In the genomic region with DNA sequence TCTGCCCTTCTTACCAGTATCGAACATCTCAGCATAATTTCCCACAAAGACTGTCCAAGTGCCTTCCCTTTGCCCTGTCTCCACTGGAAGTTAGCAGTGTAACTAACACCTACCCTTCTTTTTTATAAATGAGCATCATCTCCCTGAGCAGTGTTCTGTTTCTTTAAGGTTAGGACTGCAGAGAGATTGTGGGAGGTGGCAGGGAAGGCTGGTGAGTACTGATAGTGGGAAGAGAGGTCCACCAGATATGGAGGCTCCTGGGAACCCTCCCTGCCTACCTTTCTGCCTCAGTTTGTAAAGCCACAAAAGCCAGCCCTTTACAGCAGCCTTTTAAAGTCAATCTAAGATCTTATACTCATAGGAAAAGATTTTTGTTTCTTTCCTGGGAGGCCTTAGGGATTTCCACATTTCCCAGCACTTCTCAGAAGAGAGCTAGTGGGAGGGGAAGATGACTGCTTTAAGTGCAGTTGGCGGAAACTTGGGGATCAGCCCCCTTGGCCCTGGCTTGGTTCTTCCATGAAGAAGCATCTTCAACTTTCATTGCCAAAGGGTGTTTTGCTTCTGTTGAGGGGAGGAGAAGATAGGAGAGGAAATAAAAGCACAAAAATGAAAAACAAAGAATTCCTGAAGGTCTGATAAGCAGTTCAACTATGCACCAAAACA, we compare ENCODE assay signal across 11 cellular contexts. TPM values are rescaled to one million over a fixed set of nuclear protein-coding genes. Genes with fewer than 3 reads are reported as not detected.
DNase-seq lines count a peak whose midpoint lies in the region; ATAC-seq and TF ChIP-seq lines count a peak whose summit lies in the region.
"Had no signal": no experiment of that assay in that cellular context is flagged by ENCODE, and none has a peak within 500 bp of the region (broad histone marks: within the 10 kb centered on the region; RNA-seq: fewer than 3 reads in every experiment).

No MANE protein-coding gene starts in this region.

- peaks cover 5 to 7% of the 10 kb centered on the region in 2 donors for H3K36me3 Mint-ChIP-seq in activated T-cell treated with anti-CD3 and anti-CD28 coated beads, Interleukin-2, amount 50 U/mL, for 72 hours (ENCODE audit: insufficient read depth in 2 of 2)
- H3K36me3 Mint-ChIP-seq: activated naive CD8-positive, alpha-beta T cell treated with anti-CD3 and anti-CD28 coated beads, Interleukin-2, amount 10 ng/mL, durations not matched to agents 7 days and 5 days had no signal

- H3K4me1 Mint-ChIP-seq in activated T-cell treated with anti-CD3 and anti-CD28 coated beads, Interleukin-2, amount 50 U/mL, for 72 hours (ENCODE audit: low read depth): peaks cover 29% of the 10 kb centered on the region
- H3K4me1 Mint-ChIP-seq: activated naive CD8-positive, alpha-beta T cell treated with anti-CD3 and anti-CD28 coated beads, Interleukin-2, amount 10 ng/mL, durations not matched to agents 7 days and 5 days had no signal

- TF ChIP-seq EP300 in ovary (IDR thresholded peaks at IDR 0.05): no peak

- no peaks in the 10 kb centered on the region for H3F3A ChIP-seq in PC-3 (ENCODE audit: low read length, unreplicated experiment)

- ATAC-seq in foreskin keratinocyte (peak; percentile 66), PC-3 (no peak), HG03521 (IDR thresholded peaks at IDR 0.05; ENCODE audit: unreplicated experiment) (no peak)
- no peak for ATAC-seq in activated T-cell treated with anti-CD3 and anti-CD28 coated beads, Interleukin-2, amount 50 U/mL, for 72 hours (replicated peaks in 1 of 2)

- H3K27ac Mint-ChIP-seq in activated T-cell treated with anti-CD3 and anti-CD28 coated beads, Interleukin-2, amount 50 U/mL, for 72 hours: no peak overlapping the region
- H3K27ac Mint-ChIP-seq: activated naive CD8-positive, alpha-beta T cell treated with anti-CD3 and anti-CD28 coated beads, Interleukin-2, amount 10 ng/mL, durations not matched to agents 7 days and 5 days had no signal

- H2AFZ ChIP-seq in PC-3 (ENCODE audit: low read length): no peak overlapping the region

- intact Hi-C loops in ovary (cut with DNase I): loop anchor here in 2 of 4 donors (5.0 to 10.0 kb wide), 2 partner anchors 51 to 72 kb away; no protein-coding TSS in a partner anchor
- intact Hi-C loops in PC-3 (cut with micrococcal nuclease): no loop called here

- TF ChIP-seq CTCF in WI38 (IDR thresholded peaks at IDR 0.05; ENCODE audit: low read depth, low read length): no peak
- no peak for TF ChIP-seq CTCF in foreskin keratinocyte (conservative IDR thresholded peaks at IDR 0.05)
- TF ChIP-seq CTCF in ovary (IDR thresholded peaks at IDR 0.05): no peak
- TF ChIP-seq CTCF in PC-3 (conservative IDR thresholded peaks at IDR 0.05; ENCODE audit: low read depth, low read length): no peak

- no peak overlapping the region for H3K4me3 Mint-ChIP-seq in activated T-cell treated with anti-CD3 and anti-CD28 coated beads, Interleukin-2, amount 50 U/mL, for 72 hours
- H3K4me3 Mint-ChIP-seq: activated naive CD8-positive, alpha-beta T cell treated with anti-CD3 and anti-CD28 coated beads, Interleukin-2, amount 10 ng/mL, durations not matched to agents 7 days and 5 days had no signal

- peaks cover 0 to 3% of the 10 kb centered on the region in 2 donors for H3K9me3 Mint-ChIP-seq in activated T-cell treated with anti-CD3 and anti-CD28 coated beads, Interleukin-2, amount 50 U/mL, for 72 hours
- H3K9me3 Mint-ChIP-seq: activated naive CD8-positive, alpha-beta T cell treated with anti-CD3 and anti-CD28 coated beads, Interleukin-2, amount 10 ng/mL, durations not matched to agents 7 days and 5 days had no signal

- H3K36me3 ChIP-seq in ovary: no peaks in the 10 kb centered on the region
- H3K36me3 ChIP-seq in PC-3 (ENCODE audit: low read depth, low read length): no peaks in the 10 kb centered on the region

- no peaks in the 10 kb centered on the region for H3K9me2 ChIP-seq in PC-3 (replicated peaks; ENCODE audit: low read length)

- DNase-seq in AG08395 (ENCODE audit: low spot score): peak; percentile 80
- DNase-seq in foreskin keratinocyte: no peak
- DNase-seq in ovary: peak; percentile 74 to 85 (median 82)
- DNase-seq in PC-3: no peak
- no peak for DNase-seq in activated T-cell treated with anti-CD3 and anti-CD28 coated beads, Interleukin-2, amount 50 U/mL, for 72 hours
- DNase-seq in occipital lobe (lab: John Stamatoyannopoulos, UW): no peak
- DNase-seq: activated CD4-positive, alpha-beta T cell treated with anti-CD3 and anti-CD28 coated beads for 4 hours; activated naive CD8-positive, alpha-beta T cell treated with anti-CD3 and anti-CD28 coated beads, Interleukin-2, amount 10 ng/mL, durations not matched to agents 7 days and 5 days; NCI-H1105 had no signal

- BruUV-seq in PC-3 (replicated peaks; lab: Mats Ljungman, UMichigan): no TSS peak

- H3K9ac ChIP-seq in PC-3 (ENCODE audit: low read length): no peak overlapping the region

- CTCF ChIA-PET in PC-3 (lab: Charles Lee): no interaction called here

- H3K79me2 ChIP-seq in PC-3 (ENCODE audit: low read length): no peaks in the 10 kb centered on the region

- H3K4me1 ChIP-seq in foreskin keratinocyte: peaks cover 26% of the 10 kb centered on the region
- peaks cover 16% of the 10 kb centered on the region for H3K4me1 ChIP-seq in ovary (ENCODE audit: insufficient read depth)
- H3K4me1 ChIP-seq in PC-3 (ENCODE audit: insufficient read depth, low read length): no peaks in the 10 kb centered on the region

- H3K27me3 ChIP-seq in foreskin keratinocyte (no peaks in the 10 kb centered on the region), ovary (no peaks in the 10 kb centered on the region), PC-3 (ENCODE audit: low read length) (0 out of 2 replicates have a peak, but pooled peaks cover 5% of the 10 kb centered on the region)

- 3 to 10% (median 8%) methylated on average over 2 of the region's 2 CpGs for WGBS in ovary, 3 donors

- H4K20me1 ChIP-seq in PC-3 (ENCODE audit: low read length): no peaks in the 10 kb centered on the region

- POLR2A ChIA-PET in PC-3 (lab: Charles Lee; ENCODE audit: unreplicated experiment): no interaction called here

- H3K4me3 ChIP-seq in WI38 (ENCODE audit: low read depth, low read length) (peak overlapping the region; percentile 20), ovary (no peak overlapping the region), PC-3 (ENCODE audit: low read length) (no peak overlapping the region)

- H3K27me3 Mint-ChIP-seq in activated T-cell treated with anti-CD3 and anti-CD28 coated beads, Interleukin-2, amount 50 U/mL, for 72 hours (ENCODE audit: low read depth): peaks cover 7% of the 10 kb centered on the region
- H3K27me3 Mint-ChIP-seq: activated naive CD8-positive, alpha-beta T cell treated with anti-CD3 and anti-CD28 coated beads, Interleukin-2, amount 10 ng/mL, durations not matched to agents 7 days and 5 days had no signal

- no peak overlapping the region for H3K27ac ChIP-seq in foreskin keratinocyte
- H3K27ac ChIP-seq in ovary: peak overlapping the region; percentile 16 to 85
- no peak overlapping the region for H3K27ac ChIP-seq in PC-3 (ENCODE audit: low read length)

- H3K9me3 ChIP-seq in ovary: no peaks in the 10 kb centered on the region
- no peaks in the 10 kb centered on the region for H3K9me3 ChIP-seq in PC-3 (ENCODE audit: low read length)

- H3K4me2 ChIP-seq in PC-3 (ENCODE audit: low read length): no peak overlapping the region

- TF ChIP-seq POLR2A in ovary (IDR thresholded peaks at IDR 0.05): no peak

RNA-seq across cellular contexts. Expression of a gene that starts 36.6 kb away (rescaled TPM):
- total RNA-seq in foreskin keratinocyte (176 and 183 TPM in 2 replicates), ovary (100 to 1,000 TPM; 306 to 697 (median 463) TPM), PC-3 (2014; rRNA removed) (22.1 and 42.4 TPM in 2 replicates), occipital lobe (29.5 TPM)
- polyA plus RNA-seq in foreskin keratinocyte (64.0 and 74.8 TPM in 2 replicates), ovary (100 to 1,000 TPM; 405 to 586 TPM)
- total RNA-seq in activated T-cell treated with anti-CD3 and anti-CD28 coated beads, Interleukin-2, amount 50 U/mL, for 72 hours: 10 to 100 TPM; 10.8 to 20.0 TPM
- total RNA-seq: activated naive CD8-positive, alpha-beta T cell treated with anti-CD3 and anti-CD28 coated beads, Interleukin-2, amount 10 ng/mL, durations not matched to agents 7 days and 5 days had no signal

Comparison
In these comparisons a context has a peak if more than half of its experiments do, and no peak if none do; other contexts are left out.
1. DNase-seq: peak in AG08395 (single experiment) and ovary (5 of 5); none in foreskin keratinocyte (0 of 2), PC-3 (single experiment), activated T-cell treated with anti-CD3 and anti-CD28 coated beads, Interleukin-2, amount 50 U/mL, for 72 hours (0 of 2) and occipital lobe (single experiment).
2. H3K27ac ChIP-seq: peak in ovary (2 of 2); none in foreskin keratinocyte (single experiment) and PC-3 (single experiment).